Comparison of ENCODE assay signal across 28 cellular contexts in the genomic region with DNA sequence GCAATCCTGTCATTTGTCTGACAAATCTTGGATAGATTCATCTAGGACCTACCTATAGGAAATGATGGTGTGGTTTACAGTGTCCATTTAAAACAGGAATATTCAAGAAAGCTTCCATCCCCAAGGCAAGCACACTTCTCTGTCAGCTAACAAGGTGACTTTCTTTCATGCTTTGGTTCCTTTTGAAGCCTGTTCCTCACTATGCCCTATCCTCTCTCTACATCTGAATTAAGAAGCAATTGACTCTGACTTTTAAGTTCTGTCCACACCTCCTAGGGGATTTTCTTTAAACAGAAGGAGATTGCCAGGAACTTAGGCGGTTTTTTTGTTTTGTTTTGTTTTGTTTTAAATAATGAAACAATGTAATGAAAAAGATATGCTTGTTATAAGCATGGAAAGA.
"Had no signal": no experiment of that assay in that cellular context is flagged by ENCODE, and none has a peak within 500 bp of the region (broad histone marks: within the 10 kb centered on the region; RNA-seq: fewer than 3 reads in every experiment).

No MANE protein-coding gene starts in this region.

- H3K27me3 Mint-ChIP-seq: naive B cell; progenitor cell of endocrine pancreas; stimulated activated memory B cell treated with anti-CD40 and anti-IgM and Interleukin-4, amounts not matched to agents 10 μg/mL and 1 μg/mL and 100 μg/mL, for 72 hours had no signal

- H3K4me1 ChIP-seq: left lung, lower lobe of right lung, right atrium auricular region, right lobe of liver, stomach, testis, thyroid gland, transverse colon, upper lobe of left lung, vagina had no signal

- H3K4me1 Mint-ChIP-seq: immature natural killer cell; naive B cell; natural killer cell; stimulated activated memory B cell treated with anti-CD40 and anti-IgM and Interleukin-4, amounts not matched to agents 10 μg/mL and 1 μg/mL and 100 μg/mL, for 72 hours had no signal

- H3K4me3 Mint-ChIP-seq: immature natural killer cell; naive B cell; natural killer cell; nephron progenitor cell; stimulated activated memory B cell treated with anti-CD40 and anti-IgM and Interleukin-4, amounts not matched to agents 10 μg/mL and 1 μg/mL and 100 μg/mL, for 72 hours had no signal

- H3K9me3 Mint-ChIP-seq: nephron progenitor cell had no signal

- H3K9me3 ChIP-seq: left lung, lower lobe of right lung, ovary, right atrium auricular region, right lobe of liver, stomach, testis, thyroid gland, transverse colon, upper lobe of left lung, vagina had no signal

- ATAC-seq: left colon; left lung; lower lobe of right lung; natural killer cell; right lobe of liver; stimulated activated memory B cell treated with anti-CD40 and anti-IgM and Interleukin-4, amounts not matched to agents 10 μg/mL and 1 μg/mL and 100 μg/mL, for 72 hours had no signal

- H3K4me3 ChIP-seq: left lung, lower lobe of right lung, ovary, right atrium auricular region, right lobe of liver, smooth muscle cell, stomach, testis, thyroid gland, transverse colon, upper lobe of left lung, vagina had no signal

- H3K36me3 ChIP-seq: left lung, lower lobe of right lung, ovary, right atrium auricular region, right lobe of liver, stomach, thyroid gland, transverse colon, upper lobe of left lung, vagina had no signal

- DNase-seq: hypothalamus; immature natural killer cell; kidney; left colon; left lung; lower lobe of right lung; mammary epithelial cell; mesenchymal stem cell; naive B cell; natural killer cell; nephron progenitor cell; ovary; right lobe of liver; stimulated activated CD4-positive, alpha-beta T cell treated with anti-CD3 and anti-CD28 coated beads, Interleukin-1b, Interleukin-23, amount 100 ng/mL, for 48 hours; stimulated activated CD4-positive, alpha-beta T cell treated with anti-CD3 and anti-CD28 coated beads, Interleukin-2, amount 100 ng/mL, for 48 hours; stimulated activated CD4-positive, alpha-beta T cell treated with anti-CD3 and anti-CD28 coated beads, Interleukin-4, amount 100 ng/mL, for 4 hours; stimulated activated CD8-positive, alpha-beta memory T cell treated with anti-CD3 and anti-CD28 coated beads, Interleukin-4, amount 100 ng/mL, for 48 hours; stimulated activated naive CD4-positive, alpha-beta T cell treated with Interleukin-2 at 50 U/mL for 16 hours; stomach; testis; thyroid gland; transverse colon; upper lobe of left lung had no signal

- H3K27me3 ChIP-seq: left lung, ovary, right atrium auricular region, right lobe of liver, stomach, testis, thyroid gland, transverse colon, upper lobe of left lung, vagina had no signal

- H3K27ac Mint-ChIP-seq: immature natural killer cell; naive B cell; natural killer cell; nephron progenitor cell; progenitor cell of endocrine pancreas; stimulated activated memory B cell treated with anti-CD40 and anti-IgM and Interleukin-4, amounts not matched to agents 10 μg/mL and 1 μg/mL and 100 μg/mL, for 72 hours had no signal
